ENCODE assay signal across 23 cellular contexts in the genomic region with DNA sequence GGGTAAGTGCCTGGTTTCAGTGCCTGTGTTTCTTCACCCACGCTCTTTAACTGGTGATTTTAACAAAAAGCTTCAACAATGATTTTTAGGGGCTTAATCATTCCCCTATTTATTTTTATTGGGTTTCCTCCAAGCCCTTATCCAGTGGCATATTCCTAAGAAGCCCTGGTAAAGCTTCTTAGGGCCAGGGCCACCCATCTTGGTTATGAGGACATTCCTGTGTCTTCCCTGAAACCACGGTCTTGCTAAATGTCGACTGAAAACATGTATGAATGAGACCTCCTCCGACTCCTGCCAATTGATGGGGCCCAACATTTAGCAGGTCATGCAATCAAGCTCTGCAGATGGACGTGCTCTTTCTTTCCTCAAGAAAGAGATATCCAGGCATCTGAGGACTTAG. TPM values are rescaled to one million over a fixed set of nuclear protein-coding genes. Genes with fewer than 3 reads are reported as not detected.
DNase-seq lines count a peak whose midpoint lies in the region; ATAC-seq, FAIRE-seq and TF ChIP-seq lines count a peak whose summit lies in the region.
"Had no signal": no experiment of that assay in that cellular context is flagged by ENCODE, and none has a peak within 500 bp of the region (broad histone marks: within the 10 kb centered on the region; RNA-seq: fewer than 3 reads in every experiment).

No MANE protein-coding gene starts in this region.

- H3K27me3 ChIP-seq in astrocyte (ENCODE audit: insufficient read depth, low read length), result peaks cover 48% of the 10 kb centered on the region
- H3K27me3 ChIP-seq: BLaER1 treated with 17β-estradiol and CSF1 and Interleukin-3, amounts not matched to agents 10 nM and 100 nM had no signal

- no peaks in the 10 kb centered on the region for H3K36me3 Mint-ChIP-seq in astrocyte (ENCODE audit: low read depth, unreplicated experiment)
- H3K36me3 Mint-ChIP-seq: CD8-positive, alpha-beta memory T cell; IgD-negative memory B cell had no signal

- no peaks in the 10 kb centered on the region for H3K36me3 ChIP-seq in astrocyte (ENCODE audit: insufficient read depth, low read length)
- H3K36me3 ChIP-seq: BLaER1 treated with 17β-estradiol and CSF1 and Interleukin-3, amounts not matched to agents 10 nM and 100 nM had no signal

- H2AFZ ChIP-seq in astrocyte (ENCODE audit: low read depth, low read length), result no peak overlapping the region
- H2AFZ ChIP-seq: GM23338 had no signal

- no peak overlapping the region for H3K9ac ChIP-seq in astrocyte (ENCODE audit: low read length)
- H3K9ac ChIP-seq: BLaER1 treated with 17β-estradiol and CSF1 and Interleukin-3, amounts not matched to agents 10 nM and 100 nM had no signal

- H3K4me1 ChIP-seq in astrocyte (ENCODE audit: insufficient read depth, low read length), result no peaks in the 10 kb centered on the region
- H3K4me1 ChIP-seq: BLaER1 treated with 17β-estradiol and CSF1 and Interleukin-3, amounts not matched to agents 10 nM and 100 nM had no signal

- H4K20me1 ChIP-seq in astrocyte (ENCODE audit: insufficient read depth, low read length), result no peaks in the 10 kb centered on the region
- H4K20me1 ChIP-seq: BLaER1 treated with 17β-estradiol and CSF1 and Interleukin-3, amounts not matched to agents 10 nM and 100 nM had no signal

- H3K9me3 ChIP-seq in astrocyte (ENCODE audit: insufficient read depth, low read depth, low read length), result no peaks in the 10 kb centered on the region
- H3K9me3 ChIP-seq: BLaER1 treated with 17β-estradiol and CSF1 and Interleukin-3, amounts not matched to agents 10 nM and 100 nM had no signal

- no peak overlapping the region for H3K4me3 ChIP-seq in astrocyte (ENCODE audit: insufficient read depth, low read depth, low read length)
- H3K4me3 ChIP-seq: BLaER1 treated with 17β-estradiol and CSF1 and Interleukin-3, amounts not matched to agents 10 nM and 100 nM; GM23338 had no signal

- DNase-seq in HCEC 1CT (peak; percentile 11), astrocyte (ENCODE audit: low read depth) (peak; percentile 7), hepatic stellate cell (ENCODE audit: low spot score) (peak; percentile 11), NCI-H146 treated with DMSO at 0.1 percent for 48 hours (lab: John Stamatoyannopoulos, UW; ENCODE audit: unreplicated experiment) (no peak), AG08395 (ENCODE audit: low spot score) (no peak)
- DNase-seq: 8988T; CD8-positive, alpha-beta memory T cell; COR-L47; DMS79; KBM-7 had no signal

- no peak for TF ChIP-seq CTCF in 22Rv1 (IDR thresholded peaks at IDR 0.05)
- no peak for TF ChIP-seq CTCF in astrocyte (IDR thresholded peaks at IDR 0.05; ENCODE audit: insufficient read depth, low read depth, low read length)

- H3K4me1 Mint-ChIP-seq in astrocyte (ENCODE audit: low read depth, unreplicated experiment), result peaks cover 2% of the 10 kb centered on the region
- H3K4me1 Mint-ChIP-seq: B cell; CD8-positive, alpha-beta memory T cell; IgD-negative memory B cell had no signal

- H3K9me3 Mint-ChIP-seq in astrocyte (ENCODE audit: unreplicated experiment), result no peaks in the 10 kb centered on the region
- H3K9me3 Mint-ChIP-seq: GM23338, IgD-negative memory B cell had no signal

- H3K27ac Mint-ChIP-seq in astrocyte (ENCODE audit: unreplicated experiment), result no peak overlapping the region
- H3K27ac Mint-ChIP-seq: B cell; CD8-positive, alpha-beta memory T cell; GM23338; IgD-negative memory B cell had no signal

- H3K27me3 Mint-ChIP-seq in astrocyte (ENCODE audit: low read depth, unreplicated experiment), result peaks cover 43% of the 10 kb centered on the region

- H3K4me2 ChIP-seq in astrocyte (ENCODE audit: low read length), result no peak overlapping the region
- H3K4me2 ChIP-seq: BLaER1 treated with 17β-estradiol and CSF1 and Interleukin-3, amounts not matched to agents 10 nM and 100 nM; GM23338 had no signal

- no peaks in the 10 kb centered on the region for H3K79me2 ChIP-seq in astrocyte (ENCODE audit: insufficient read depth, low read length)

- H3K4me3 Mint-ChIP-seq in astrocyte (ENCODE audit: unreplicated experiment), result no peak overlapping the region
- H3K4me3 Mint-ChIP-seq: B cell; CD8-positive, alpha-beta memory T cell; GM23338; IgD-negative memory B cell had no signal

- no peak for FAIRE-seq in astrocyte (lab: Jason Lieb, UNC)
- FAIRE-seq: G401.6, GM12891, GM19239, H54, HepG2 had no signal

- H3K27ac ChIP-seq in 22Rv1 (peak overlapping the region; percentile 56; the same call in 1 of the 2 replicates), astrocyte (ENCODE audit: low read depth, low read length) (no peak overlapping the region)
- H3K27ac ChIP-seq: BLaER1 treated with 17β-estradiol and CSF1 and Interleukin-3, amounts not matched to agents 10 nM and 100 nM had no signal

- ATAC-seq in GM19328 (IDR thresholded peaks at IDR 0.05; ENCODE audit: unreplicated experiment), result no peak
- ATAC-seq: GM23338, HCT116, HepG2 had no signal

RNA-seq across cellular contexts. Expression of a gene that starts 13.7 kb away (rescaled TPM):
- not detected in 2 replicates for total RNA-seq in astrocyte
- total RNA-seq: A673; B cell; CD8-positive, alpha-beta memory T cell; GM23338; HepG2 had no signal

Comparison
In these comparisons a context has a peak if more than half of its experiments do, and no peak if none do; other contexts are left out.
1. DNase-seq: peak in HCEC 1CT (single experiment), astrocyte (single experiment) and hepatic stellate cell (single experiment); none in NCI-H146 treated with DMSO at 0.1 percent for 48 hours (single experiment) and AG08395 (single experiment).